Comparison of ENCODE assay signal across 24 cellular contexts in the genomic region with DNA sequence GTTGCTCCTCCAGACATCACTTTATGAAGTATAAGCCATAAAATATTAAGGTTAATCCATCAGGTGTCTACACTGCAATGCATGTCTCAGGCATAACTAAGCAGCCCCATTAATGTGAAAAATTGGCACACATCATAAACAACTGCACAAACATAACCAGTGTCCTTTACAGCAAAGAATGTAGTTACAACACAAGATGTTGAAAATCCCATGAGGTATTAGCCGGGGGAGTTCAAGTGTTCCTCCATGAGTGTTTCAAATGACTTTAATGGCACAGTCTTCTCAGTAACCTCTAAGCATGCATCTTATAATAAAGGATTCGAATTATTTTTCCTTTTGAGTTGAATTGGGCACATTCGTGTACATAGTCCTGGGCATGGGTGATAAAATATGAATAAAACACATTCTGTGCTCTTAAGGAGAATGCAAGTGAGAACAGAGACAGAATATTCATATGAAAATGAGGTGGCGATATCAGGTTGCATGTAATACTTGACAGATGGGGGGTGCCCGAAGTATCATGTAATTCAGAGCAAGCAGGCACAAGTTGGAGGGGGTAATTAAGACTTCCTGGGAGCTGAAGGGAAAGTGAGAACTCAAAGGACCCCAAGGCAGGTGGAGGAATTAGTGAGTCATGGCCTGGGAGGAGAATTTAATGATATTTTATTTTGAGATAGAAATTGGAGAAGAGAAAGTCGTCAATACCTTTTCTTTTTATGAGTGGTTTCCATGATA. TPM values are rescaled to one million over a fixed set of nuclear protein-coding genes. Genes with fewer than 3 reads are reported as not detected.
DNase-seq lines count a peak whose midpoint lies in the region; ATAC-seq, FAIRE-seq and TF ChIP-seq lines count a peak whose summit lies in the region.
"Had no signal": no experiment of that assay in that cellular context is flagged by ENCODE, and none has a peak within 500 bp of the region (broad histone marks: within the 10 kb centered on the region; RNA-seq: fewer than 3 reads in every experiment).

No MANE protein-coding gene starts in this region.

- no peaks in the 10 kb centered on the region for H3K27me3 ChIP-seq in RWPE2 (ENCODE audit: insufficient read depth, poor library complexity, severe bottlenecking)

- peak overlapping the region; percentile 54 for H3K27ac ChIP-seq in RWPE2 (ENCODE audit: poor library complexity, severe bottlenecking)

- H3K36me3 ChIP-seq in RWPE2 (ENCODE audit: low read depth) = no peaks in the 10 kb centered on the region

- TF ChIP-seq CTCF in RWPE2 (IDR thresholded peaks at IDR 0.05; ENCODE audit: poor library complexity, severe bottlenecking) = no peak

- H3K4me3 ChIP-seq in RWPE2 (ENCODE audit: severe bottlenecking) = no peak overlapping the region
- H3K4me3 ChIP-seq: K562 had no signal

- in situ Hi-C loops in Caki2 (cut with HindIII; ENCODE audit: low pct_unique_long_range_greater_than_20kb, low sequenced_read_pairs) (no loop called here), ACHN (cut with HindIII; ENCODE audit: low pct_ligation_motif_present, low pct_unique_long_range_greater_than_20kb, low sequenced_read_pairs) (no loop called here)

- H3K4me1 ChIP-seq in RWPE2 (ENCODE audit: insufficient read depth, poor library complexity, severe bottlenecking) = peaks cover 28% of the 10 kb centered on the region

- no peaks in the 10 kb centered on the region for H3K9me3 ChIP-seq in RWPE2 (ENCODE audit: severe bottlenecking)

- no peak for ATAC-seq in RWPE2 (ENCODE audit: low read depth)
- ATAC-seq in GM18868 (IDR thresholded peaks at IDR 0.05; ENCODE audit: unreplicated experiment) = no peak
- ATAC-seq: K562, PC-3 had no signal

- FAIRE-seq in urothelium cell line (lab: Jason Lieb, UNC) = no peak
- FAIRE-seq: D721Med, H1, K562 had no signal

- peak; percentile 25 for DNase-seq in Caki2 (ENCODE audit: low read depth)
- peak; percentile 81 for DNase-seq in NCI-H1105 treated with DMSO at 0.1 percent for 48 hours (lab: John Stamatoyannopoulos, UW)
- peak; percentile 61 for DNase-seq in NCI-H2171 (lab: John Stamatoyannopoulos, UW)
- DNase-seq in RWPE2 (ENCODE audit: low spot score) = no peak
- no peak for DNase-seq in NCI-H774 (lab: John Stamatoyannopoulos, UW)
- no peak for DNase-seq in ACHN
- no peak for DNase-seq in urothelium cell line (ENCODE audit: low spot score)
- DNase-seq: C1 segment of cervical spinal cord; CD8-positive, alpha-beta memory T cell; GDM1; NCI-H1436; NCI-H2029 treated with DMSO at 0.1 percent for 48 hours; NCI-H226; NCI-H748 treated with DMSO at 0.1 percent for 48 hours; PC-3; RPMI8226; T-helper 1 cell; T-helper 9 cell had no signal

RNA-seq across cellular contexts. Expression of a gene that starts 18.2 kb away (rescaled TPM):
- total RNA-seq in Caki2 (2014; rRNA removed; shearing (Covaris generic); ENCODE audit: low replicate concordance) = not detected in 2 replicates
- total RNA-seq: A673; CD8-positive, alpha-beta memory T cell; Daoy; H1; K562; PC-3 had no signal

Comparison
In these comparisons a context has a peak if more than half of its experiments do, and no peak if none do; other contexts are left out.
1. DNase-seq: peak in Caki2 (single experiment), NCI-H1105 treated with DMSO at 0.1 percent for 48 hours (single experiment) and NCI-H2171 (single experiment); none in RWPE2 (single experiment), NCI-H774 (single experiment), ACHN (single experiment) and urothelium cell line (single experiment).